In the genomic region with DNA sequence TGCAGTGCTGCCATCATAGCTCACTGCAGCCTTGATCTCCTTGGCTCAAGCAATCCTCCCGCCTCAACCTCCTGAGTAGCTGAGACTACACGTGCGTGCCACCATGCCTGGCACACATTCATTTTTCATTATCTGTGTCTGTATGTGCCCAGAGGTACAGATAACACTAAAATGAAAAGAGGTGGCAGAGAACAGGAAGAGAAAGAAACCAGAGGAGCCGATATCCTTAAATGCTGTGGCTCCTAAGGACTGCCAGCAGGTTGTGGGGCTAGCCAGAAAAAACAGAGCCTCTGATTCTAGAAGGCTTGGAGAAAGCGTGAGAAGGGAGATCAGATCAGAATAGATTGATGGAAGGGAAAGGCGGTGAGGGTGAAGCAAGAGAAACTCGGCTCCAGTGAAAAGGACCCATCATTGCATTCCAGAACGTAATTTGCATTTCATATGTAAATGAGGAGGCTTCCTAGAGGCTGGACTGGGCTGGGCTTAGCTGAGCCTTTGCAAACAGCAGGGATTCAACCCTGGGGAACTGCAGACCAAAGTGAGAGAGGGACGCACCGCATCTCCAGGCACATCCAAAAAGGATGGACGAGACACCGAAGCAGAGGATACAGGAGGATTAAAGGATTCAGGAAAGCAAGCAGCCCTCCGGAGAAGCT, we compare ENCODE assay signal across 1 cellular context.
TF ChIP-seq lines count a peak whose summit lies in the region.

No MANE protein-coding gene starts in this region.

TF ChIP-seq in IMR-90, 13 proteins besides CTCF, POLR2A, EP300 and RAD21 (continued from another document):
- TF ChIP-seq, protein P1, sequence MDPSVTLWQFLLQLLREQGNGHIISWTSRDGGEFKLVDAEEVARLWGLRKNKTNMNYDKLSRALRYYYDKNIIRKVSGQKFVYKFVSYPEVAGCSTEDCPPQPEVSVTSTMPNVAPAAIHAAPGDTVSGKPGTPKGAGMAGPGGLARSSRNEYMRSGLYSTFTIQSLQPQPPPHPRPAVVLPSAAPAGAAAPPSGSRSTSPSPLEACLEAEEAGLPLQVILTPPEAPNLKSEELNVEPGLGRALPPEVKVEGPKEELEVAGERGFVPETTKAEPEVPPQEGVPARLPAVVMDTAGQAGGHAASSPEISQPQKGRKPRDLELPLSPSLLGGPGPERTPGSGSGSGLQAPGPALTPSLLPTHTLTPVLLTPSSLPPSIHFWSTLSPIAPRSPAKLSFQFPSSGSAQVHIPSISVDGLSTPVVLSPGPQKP (IDR thresholded peaks at IDR 0.05; ENCODE audit: borderline replicate concordance, low read depth, low read length) = no peak
- TF ChIP-seq RCOR1 (IDR thresholded peaks at IDR 0.05; ENCODE audit: insufficient replicate concordance, low read length) = no peak
- TF ChIP-seq BHLHE40 (IDR thresholded peaks at IDR 0.05; ENCODE audit: low read depth, low read length) = no peak
- no peak for TF ChIP-seq MAZ (IDR thresholded peaks at IDR 0.05; ENCODE audit: borderline replicate concordance, low read depth, low read length)
- no peak for TF ChIP-seq CHD1 (IDR thresholded peaks at IDR 0.05; ENCODE audit: low read depth, low read length)
- no peak for TF ChIP-seq RFX5 (IDR thresholded peaks at IDR 0.05; ENCODE audit: low read depth, low read length)
- no peak for TF ChIP-seq CEBPB (IDR thresholded peaks at IDR 0.05; ENCODE audit: low read depth, low read length)
- TF ChIP-seq, protein P2, sequence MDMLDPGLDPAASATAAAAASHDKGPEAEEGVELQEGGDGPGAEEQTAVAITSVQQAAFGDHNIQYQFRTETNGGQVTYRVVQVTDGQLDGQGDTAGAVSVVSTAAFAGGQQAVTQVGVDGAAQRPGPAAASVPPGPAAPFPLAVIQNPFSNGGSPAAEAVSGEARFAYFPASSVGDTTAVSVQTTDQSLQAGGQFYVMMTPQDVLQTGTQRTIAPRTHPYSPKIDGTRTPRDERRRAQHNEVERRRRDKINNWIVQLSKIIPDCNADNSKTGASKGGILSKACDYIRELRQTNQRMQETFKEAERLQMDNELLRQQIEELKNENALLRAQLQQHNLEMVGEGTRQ (IDR thresholded peaks at IDR 0.05; ENCODE audit: low read depth, low read length) = no peak
- no peak for TF ChIP-seq NFE2L2 (IDR thresholded peaks at IDR 0.05; ENCODE audit: low read depth, low read length)
